8 cellular contexts compared by ENCODE assay signal in genomic region chr3:63960048-63960711, GRCh38. TPM values are rescaled to one million over a fixed set of nuclear protein-coding genes. Genes with fewer than 3 reads are reported as not detected.
DNase-seq lines count a peak whose midpoint lies in the region; ATAC-seq and TF ChIP-seq lines count a peak whose summit lies in the region.

No MANE protein-coding gene starts in this region.

- CTCF ChIA-PET in T-cell (lab: Charles Lee), result interaction anchor here (0.7 to 9.5 kb wide), 12 partner anchors 8 to 63 kb away, joined by 3 to 220 read pairs (median 6); partner anchors contain the start of gene PSMD6 (in 1 of the 2)

- no peak overlapping the region for H3K4me3 Mint-ChIP-seq in T-cell

- peaks cover 6% of the 10 kb centered on the region for H3K36me3 Mint-ChIP-seq in T-cell

- peak overlapping the region; percentile 12 to 56 (median 33) for H3K4me3 ChIP-seq in esophagus squamous epithelium

- peak overlapping the region; percentile 54 to 77 for H3K27ac Mint-ChIP-seq in T-cell

- POLR2A ChIA-PET in T-cell (lab: Charles Lee), result interaction anchor here in 1 of 2 donors (0.5 kb wide), 1 partner anchor 36 kb away, joined by 7 read pairs; no protein-coding TSS in a partner anchor

- peaks cover 0 to 16% (median 0%) of the 10 kb centered on the region in 3 donors for H3K36me3 ChIP-seq in esophagus squamous epithelium

- TF ChIP-seq CTCF in esophagus squamous epithelium (IDR thresholded peaks at IDR 0.05), result no peak

- H3K27ac ChIP-seq in esophagus squamous epithelium, result peak overlapping the region; percentile 20 to 62 (median 58)

- no peak for TF ChIP-seq POLR2A in esophagus squamous epithelium (IDR thresholded peaks at IDR 0.05)

- H3K4me1 ChIP-seq in esophagus squamous epithelium, result peaks cover 7 to 47% (median 14%) of the 10 kb centered on the region in 3 donors

- ATAC-seq in T-cell (replicated peaks in 1 of 4) (peak in 3 of 4 experiments; percentile 8 to 21 (median 16)), HG03378 (IDR thresholded peaks at IDR 0.05; ENCODE audit: unreplicated experiment) (no peak), GM21381 (IDR thresholded peaks at IDR 0.05; ENCODE audit: unreplicated experiment) (no peak)

- intact Hi-C loops in esophagus squamous epithelium (cut with DNase I), result no loop called here

- no peaks in the 10 kb centered on the region for H3K27me3 ChIP-seq in esophagus squamous epithelium

- no peaks in the 10 kb centered on the region for H3K27me3 Mint-ChIP-seq in T-cell

- H3K9me3 ChIP-seq in esophagus squamous epithelium, result no peaks in the 10 kb centered on the region

- peak; percentile 60 for DNase-seq in Ammon's horn (ENCODE audit: low spot score)
- DNase-seq in H4 (ENCODE audit: low spot score), result peak; percentile 34
- DNase-seq in T-cell, result no peak
- DNase-seq in esophagus squamous epithelium (lab: John Stamatoyannopoulos, UW), result no peak
- peak; percentile 69 for DNase-seq in pons (ENCODE audit: low spot score)
- DNase-seq in NCI-H1436 (lab: John Stamatoyannopoulos, UW), result no peak

- peaks cover 13 to 49% (median 49%) of the 10 kb centered on the region in 3 donors for H3K4me1 Mint-ChIP-seq in T-cell

- WGBS in esophagus squamous epithelium, 2 donors, result 6 to 23% methylated on average over 6 of the region's 6 CpGs

- H3K9me3 Mint-ChIP-seq in T-cell, result no peaks in the 10 kb centered on the region

RNA-seq across cellular contexts. Expression of gene SCAANT1, which starts 48.0 kb away (rescaled TPM):
- not detected in 2 replicates for total RNA-seq in H4 (2014; rRNA removed; shearing (Covaris generic))
- total RNA-seq in T-cell (1 to 10 TPM in 1 of 5 donors, not detected in 4; 5.7 TPM), esophagus squamous epithelium (not detected)

Comparison
In these comparisons a context has a peak if more than half of its experiments do, and no peak if none do; other contexts are left out.
1. DNase-seq: peak in Ammon's horn (single experiment), H4 (single experiment) and pons (single experiment); none in T-cell (0 of 34), esophagus squamous epithelium (single experiment) and NCI-H1436 (single experiment).
2. ATAC-seq: peak in T-cell (3 of 4); none in HG03378 (single experiment) and GM21381 (single experiment).